25 cellular contexts compared by ENCODE assay signal in the genomic region with DNA sequence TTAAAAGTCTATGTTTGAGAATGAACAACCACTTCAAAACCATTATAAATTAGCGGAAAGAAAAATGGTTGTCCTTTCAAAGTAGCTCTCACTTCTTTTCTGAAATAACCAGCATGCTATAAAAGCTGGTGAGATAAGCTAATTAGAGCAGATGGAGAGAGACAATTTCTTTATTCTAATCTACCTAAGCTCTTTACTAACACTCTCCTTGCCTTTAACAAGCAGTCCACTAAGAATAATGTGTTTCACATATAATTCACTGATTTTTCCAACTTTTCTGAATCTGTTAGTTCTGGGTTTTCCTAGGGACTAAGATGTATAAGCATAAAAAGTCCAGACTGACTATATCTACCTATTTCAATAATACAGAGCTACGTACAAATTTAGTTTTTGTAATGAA.
"Had no signal": no experiment of that assay in that cellular context is flagged by ENCODE, and none has a peak within 500 bp of the region (broad histone marks: within the 10 kb centered on the region; RNA-seq: fewer than 3 reads in every experiment).

Gene IMPG2 (minus strand): TSS at position 101 of the 400 bp plus-strand sequence. CDS start 203 bp downstream, outside the sequence.

- H3K9me3 ChIP-seq: left ventricle myocardium inferior, sigmoid colon, stomach, suprapubic skin, tibial nerve had no signal

- H3K4me1 ChIP-seq: stomach, suprapubic skin, tibial nerve had no signal

- ATAC-seq: effector memory CD8-positive, alpha-beta T cell; esophagus mucosa; stimulated activated memory B cell treated with anti-CD40 and anti-IgM and Interleukin-4, amounts not matched to agents 10 μg/mL and 1 μg/mL and 100 μg/mL, for 72 hours; WTC11 had no signal

- FAIRE-seq: astrocyte, endothelial cell of umbilical vein, urothelium cell line had no signal

- H3K27ac ChIP-seq: left ventricle myocardium inferior, stomach, suprapubic skin, tibial nerve had no signal

- DNase-seq: activated naive CD4-positive, alpha-beta T cell; activated T-cell treated with anti-CD3 and anti-CD28 coated beads, Interleukin-2, amount 50 U/mL, for 24 hours; central memory CD4-positive, alpha-beta T cell; dermis blood vessel endothelial cell; effector memory CD8-positive, alpha-beta T cell; foreskin melanocyte; hypothalamus; left ventricle myocardium inferior; midbrain; occipital lobe; posterior cingulate gyrus; retina; sigmoid colon; stimulated activated CD4-positive, alpha-beta T cell treated with anti-CD3 and anti-CD28 coated beads, Interleukin-15, amount 100 ng/mL, for 24 hours; stomach; T-helper 9 cell had no signal

- H3K4me3 ChIP-seq: left ventricle myocardium inferior, smooth muscle cell, stomach, suprapubic skin, tibial nerve had no signal

- H3K4me2 ChIP-seq: smooth muscle cell had no signal

- H3K27me3 ChIP-seq: sigmoid colon, stomach, suprapubic skin, tibial nerve had no signal
